In genomic region chr22:37807410-37808293, GRCh38 we compare ENCODE assay signal across 8 cellular contexts. TPM values are rescaled to one million over a fixed set of nuclear protein-coding genes. Genes with fewer than 3 reads are reported as not detected.
DNase-seq lines count a peak whose midpoint lies in the region; ATAC-seq, FAIRE-seq and TF ChIP-seq lines count a peak whose summit lies in the region.

Gene GCAT (plus strand): TSS chr22:37807934. CDS start chr22:37807968, 34 bp downstream.

- H3K9me3 ChIP-seq in ascending aorta (no peaks in the 10 kb centered on the region), right atrium auricular region (no peaks in the 10 kb centered on the region), uterus (no peaks in the 10 kb centered on the region)

- no peak for TF ChIP-seq POLR2A in GM12891 (IDR thresholded peaks at IDR 0.05; ENCODE audit: low read depth, low read length)
- TF ChIP-seq POLR2A in uterus (IDR thresholded peaks at IDR 0.05): peak; percentile 72 to 77

- peak within 1 kb of the TSS; percentile 83 to 89 for H3K27ac ChIP-seq in ascending aorta
- peak within 1 kb of the TSS; percentile 89 to 91 for H3K27ac ChIP-seq in right atrium auricular region
- H3K27ac ChIP-seq in uterus: peak within 1 kb of the TSS; percentile 85 to 86

- DNase-seq in GM12891 (ENCODE audit: insufficient read length, low spot score) (peak; percentile 99), NCI-H187 treated with DMSO at 0.1 percent for 48 hours (lab: John Stamatoyannopoulos, UW) (peak; percentile 67), T-helper 22 cell (ENCODE audit: low read depth) (peak; percentile 69), ascending aorta (ENCODE audit: low spot score in 2 of 2) (peak; percentile 80 to 98), right atrium auricular region (ENCODE audit: low spot score) (peak; percentile 97), pulmonary artery endothelial cell (ENCODE audit: low read depth, low spot score) (peak; percentile 86), uterus (peak; percentile 93 to 96)

- intact Hi-C loops in ascending aorta (cut with DNase I) (loop anchor here (1.0 to 2.0 kb wide), 3 partner anchors 37 to 947 kb away; partner anchors contain the start of genes ANKRD54, LGALS1 and SUN2), uterus (cut with DNase I; ENCODE audit: low total_unique reads) (no loop called here)

- H3K36me3 ChIP-seq in ascending aorta (no peaks in the 10 kb centered on the region), right atrium auricular region (no peaks in the 10 kb centered on the region), uterus (no peaks in the 10 kb centered on the region)

- FAIRE-seq in GM12891 (lab: Jason Lieb, UNC): peak; percentile 96

- H3K4me3 ChIP-seq in ascending aorta (peak within 1 kb of the TSS; percentile 67 to 72), right atrium auricular region (peak within 1 kb of the TSS; percentile 51 to 68), uterus (peak within 1 kb of the TSS; percentile 43 to 50)

- TF ChIP-seq CTCF in ascending aorta (IDR thresholded peaks at IDR 0.05) (no peak), right atrium auricular region (IDR thresholded peaks at IDR 0.05) (no peak), uterus (IDR thresholded peaks at IDR 0.05) (no peak)

- H3K4me1 ChIP-seq in ascending aorta (peaks cover 6 to 17% of the 10 kb centered on the region in 2 donors), right atrium auricular region (peaks cover 0 to 50% of the 10 kb centered on the region in 2 donors), uterus (peaks cover 0 to 5% of the 10 kb centered on the region in 2 donors)

- H3K27me3 ChIP-seq in ascending aorta (no peaks in the 10 kb centered on the region), right atrium auricular region (no peaks in the 10 kb centered on the region), uterus (no peaks in the 10 kb centered on the region)

- ATAC-seq in HG02852 (IDR thresholded peaks at IDR 0.05; ENCODE audit: unreplicated experiment): peak; percentile 86

TF ChIP-seq in GM12891, 5 proteins besides CTCF, POLR2A, EP300 and RAD21:
- TF ChIP-seq POU2F2 (IDR thresholded peaks at IDR 0.05; ENCODE audit: low read depth, low read length): no peak
- TF ChIP-seq POLR2AphosphoS5 (IDR thresholded peaks at IDR 0.05; ENCODE audit: low read depth, low read length): no peak
- TF ChIP-seq SPI1 (IDR thresholded peaks at IDR 0.05; ENCODE audit: low read depth, low read length): no peak
- no peak for TF ChIP-seq PAX5 (IDR thresholded peaks at IDR 0.05; ENCODE audit: insufficient read depth, low read length, severe bottlenecking)
- no peak for TF ChIP-seq TAF1 (IDR thresholded peaks at IDR 0.05; ENCODE audit: low read depth, low read length)

RNA-seq across cellular contexts. Expression of gene GCAT, which starts in this region (rescaled TPM):
- polyA plus RNA-seq in GM12891 (2012; ENCODE audit: low read depth, missing spikeins): 9.6 TPM
- total RNA-seq in ascending aorta: 4.5 TPM
- total RNA-seq in right atrium auricular region: 10 to 100 TPM; 15.7 to 34.2 TPM
- total RNA-seq in pulmonary artery endothelial cell: 33.8 and 48.3 TPM in 2 replicates
- 10 to 100 TPM in 3 of 4 donors, 1 to 10 TPM in 1; 3.8 to 53.8 (median 14.9) TPM for total RNA-seq in uterus

Comparison
In these comparisons a context has a peak if more than half of its experiments do, and no peak if none do; other contexts are left out.
1. Peak in every context shown above with its lines: DNase-seq, ATAC-seq, H3K4me3 ChIP-seq and H3K27ac ChIP-seq.